In the genomic region with DNA sequence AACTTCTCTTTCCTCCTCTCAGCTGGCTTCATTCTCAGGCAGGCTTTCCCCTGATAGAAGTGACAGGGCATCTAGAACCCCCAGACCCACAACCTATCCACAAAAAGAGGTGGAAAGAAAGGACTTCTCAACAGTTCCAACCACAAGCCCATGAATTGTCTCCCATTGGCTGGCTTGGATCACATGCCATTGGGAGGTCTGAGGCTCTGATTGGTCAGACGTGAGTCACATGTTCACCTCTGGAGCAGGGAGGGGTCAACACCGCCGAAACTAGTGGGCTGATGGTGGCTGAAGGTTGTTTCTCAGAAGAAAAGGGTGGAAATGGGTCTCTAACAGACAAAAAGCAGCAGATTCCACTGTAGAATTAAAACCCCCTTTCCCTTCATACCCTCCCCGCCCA, we compare ENCODE assay signal across 1 cellular context.
TF ChIP-seq lines count a peak whose summit lies in the region.

No MANE protein-coding gene starts in this region.

TF ChIP-seq in GM23338, 12 proteins besides CTCF, POLR2A, EP300 and RAD21 (continued from another document):
- no peak for TF ChIP-seq ZNF462 (CRISPR knock-in tag; IDR thresholded peaks at IDR 0.05)
- no peak for TF ChIP-seq JUNB (IDR thresholded peaks at IDR 0.05; ENCODE audit: unreplicated experiment)
- TF ChIP-seq NANOG (IDR thresholded peaks at IDR 0.05; ENCODE audit: borderline replicate concordance): no peak
- TF ChIP-seq REST (IDR thresholded peaks at IDR 0.05; ENCODE audit: unreplicated experiment): no peak
TF ChIP-seq in GM23338: peak in this region for 0.
